ENCODE assay signal across 19 cellular contexts in the genomic region with DNA sequence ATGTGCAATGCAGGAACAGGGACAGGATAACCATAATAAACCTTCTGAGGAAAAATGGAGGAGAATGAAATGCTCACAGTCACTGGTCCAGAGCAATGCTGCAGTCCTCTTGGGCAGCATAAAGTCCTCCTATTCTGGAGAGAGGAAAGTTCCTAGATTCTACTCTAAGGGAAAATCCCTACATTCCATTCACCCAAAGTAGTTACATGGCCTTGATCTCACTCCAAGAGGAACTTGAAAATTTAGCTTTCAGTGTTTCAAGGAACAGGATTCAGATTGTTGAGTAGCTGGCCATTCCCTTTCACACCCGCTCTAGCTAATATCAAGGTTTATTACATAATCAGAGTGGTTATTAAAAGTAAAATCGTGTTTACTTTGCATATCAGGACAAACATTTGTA.
A peak's percentile ranks its signal among the peaks of the same experiment; 100 is the strongest.
DNase-seq lines count a peak whose midpoint lies in the region; ATAC-seq and TF ChIP-seq lines count a peak whose summit lies in the region.
"Had no signal": no experiment of that assay in that cellular context is flagged by ENCODE, and none has a peak within 500 bp of the region (broad histone marks: within the 10 kb centered on the region; RNA-seq: fewer than 3 reads in every experiment).

No MANE protein-coding gene starts in this region.

- no peaks in the 10 kb centered on the region for H3K27me3 Mint-ChIP-seq in GM23338 (ENCODE audit: insufficient read depth, low read depth, poor library complexity)
- H3K27me3 Mint-ChIP-seq: CD4-positive, alpha-beta T cell had no signal

- no peaks in the 10 kb centered on the region for H4K20me1 ChIP-seq in GM23338 (replicated peaks; ENCODE audit: insufficient read depth)

- no peaks in the 10 kb centered on the region for H3K9me2 ChIP-seq in GM23338 (ENCODE audit: insufficient read depth)

- no peaks in the 10 kb centered on the region for H3F3A ChIP-seq in GM23338 (replicated peaks; ENCODE audit: low read depth)

- H3K4me3 Mint-ChIP-seq in GM23338, result no peak overlapping the region
- H3K4me3 Mint-ChIP-seq: CD4-positive, alpha-beta T cell had no signal

- H3K36me3 Mint-ChIP-seq in GM23338 (ENCODE audit: low read depth), result no peaks in the 10 kb centered on the region

- H3K27ac ChIP-seq in GM23338 (ENCODE audit: low read depth), result no peak overlapping the region
- H3K27ac ChIP-seq in left lung, result no peak overlapping the region
- no peak overlapping the region for H3K27ac ChIP-seq in ovary
- H3K27ac ChIP-seq: GM23248, HL-60 had no signal

- 4 to 18% (median 11%) methylated on average over 2 of the region's 2 CpGs for WGBS in ovary, 3 donors

- TF ChIP-seq CTCF in GM23338 (conservative IDR thresholded peaks at IDR 0.05; ENCODE audit: low read depth in 2 of 2) (no peak), choroid plexus epithelial cell (conservative IDR thresholded peaks at IDR 0.05; ENCODE audit: low read depth, low read length) (no peak), left lung (IDR thresholded peaks at IDR 0.05) (no peak), ovary (IDR thresholded peaks at IDR 0.05) (no peak)

- TF ChIP-seq POLR2A in ovary (IDR thresholded peaks at IDR 0.05), result no peak

- TF ChIP-seq EP300 in ovary (IDR thresholded peaks at IDR 0.05), result no peak

- no peak overlapping the region for H3K27ac Mint-ChIP-seq in GM23338
- H3K27ac Mint-ChIP-seq: CD4-positive, alpha-beta T cell had no signal

- no peak overlapping the region for H3K4me2 ChIP-seq in GM23338

- peaks cover 4% of the 10 kb centered on the region; the same call in 2 of the 3 replicates for H3K4me1 Mint-ChIP-seq in GM23338

- no peaks in the 10 kb centered on the region for H3K79me2 ChIP-seq in GM23338 (replicated peaks; ENCODE audit: insufficient read depth)

- H3K9me3 Mint-ChIP-seq in GM23338, result no peaks in the 10 kb centered on the region

- H3K9me3 ChIP-seq in left lung, result no peaks in the 10 kb centered on the region
- no peaks in the 10 kb centered on the region for H3K9me3 ChIP-seq in ovary
- H3K9me3 ChIP-seq: BE2C, Caco-2 had no signal

- H2AFZ ChIP-seq in GM23338, result no peak overlapping the region
- H2AFZ ChIP-seq: GM23248 had no signal

- H3K36me3 ChIP-seq in GM23338 (ENCODE audit: insufficient read depth), result no peaks in the 10 kb centered on the region
- H3K36me3 ChIP-seq in left lung, result no peaks in the 10 kb centered on the region
- no peaks in the 10 kb centered on the region for H3K36me3 ChIP-seq in ovary
- H3K36me3 ChIP-seq: BE2C had no signal

- no peaks in the 10 kb centered on the region for H3K4me1 ChIP-seq in GM23338 (ENCODE audit: insufficient read depth)
- no peaks in the 10 kb centered on the region for H3K4me1 ChIP-seq in left lung
- H3K4me1 ChIP-seq in ovary (ENCODE audit: insufficient read depth), result peaks cover 3% of the 10 kb centered on the region
- H3K4me1 ChIP-seq: BE2C, Caco-2 had no signal

- ATAC-seq in GM23338 (no peak), left lung (peak; percentile 68), GM21381 (IDR thresholded peaks at IDR 0.05; ENCODE audit: unreplicated experiment) (no peak)
- ATAC-seq: HCT116, PC-3 had no signal

- intact Hi-C loops in left lung (cut with DNase I), result no loop called here
- intact Hi-C loops in ovary (cut with DNase I), result no loop called here

- H3K4me3 ChIP-seq in GM23338 (no peak overlapping the region), choroid plexus epithelial cell (ENCODE audit: low read depth, low read length) (no peak overlapping the region), left lung (no peak overlapping the region), ovary (no peak overlapping the region)
- H3K4me3 ChIP-seq: GM23248 had no signal

- no peaks in the 10 kb centered on the region for H3K27me3 ChIP-seq in GM23338 (ENCODE audit: insufficient read depth)
- H3K27me3 ChIP-seq in left lung, result no peaks in the 10 kb centered on the region
- no peaks in the 10 kb centered on the region for H3K27me3 ChIP-seq in ovary
- H3K27me3 ChIP-seq: BE2C had no signal

- DNase-seq in GM23338 (ENCODE audit: low spot score) (peak; percentile 4), choroid plexus epithelial cell (ENCODE audit: low read depth) (peak; percentile 13), left lung (no peak), NCI-H2196 treated with DMSO at 0.1 percent for 48 hours (lab: John Stamatoyannopoulos, UW; ENCODE audit: unreplicated experiment) (no peak), ovary (no peak)
- no peak for DNase-seq in activated CD4-positive, alpha-beta T cell treated with anti-CD3 and anti-CD28 coated beads, Interleukin-2, amount 50 U/mL, for 4 hours
- DNase-seq: BE2C; Caco-2; CD4-positive, alpha-beta T cell; DMS153; GM23248; NCI-H1092; NCI-H1436 treated with DMSO at 0.1 percent for 48 hours; NCI-H2029 treated with DMSO at 0.1 percent for 48 hours; NCI-H774; PC-3 had no signal

TF ChIP-seq in GM23338, 12 proteins besides CTCF, POLR2A, EP300 and RAD21:
- TF ChIP-seq, protein P1, sequence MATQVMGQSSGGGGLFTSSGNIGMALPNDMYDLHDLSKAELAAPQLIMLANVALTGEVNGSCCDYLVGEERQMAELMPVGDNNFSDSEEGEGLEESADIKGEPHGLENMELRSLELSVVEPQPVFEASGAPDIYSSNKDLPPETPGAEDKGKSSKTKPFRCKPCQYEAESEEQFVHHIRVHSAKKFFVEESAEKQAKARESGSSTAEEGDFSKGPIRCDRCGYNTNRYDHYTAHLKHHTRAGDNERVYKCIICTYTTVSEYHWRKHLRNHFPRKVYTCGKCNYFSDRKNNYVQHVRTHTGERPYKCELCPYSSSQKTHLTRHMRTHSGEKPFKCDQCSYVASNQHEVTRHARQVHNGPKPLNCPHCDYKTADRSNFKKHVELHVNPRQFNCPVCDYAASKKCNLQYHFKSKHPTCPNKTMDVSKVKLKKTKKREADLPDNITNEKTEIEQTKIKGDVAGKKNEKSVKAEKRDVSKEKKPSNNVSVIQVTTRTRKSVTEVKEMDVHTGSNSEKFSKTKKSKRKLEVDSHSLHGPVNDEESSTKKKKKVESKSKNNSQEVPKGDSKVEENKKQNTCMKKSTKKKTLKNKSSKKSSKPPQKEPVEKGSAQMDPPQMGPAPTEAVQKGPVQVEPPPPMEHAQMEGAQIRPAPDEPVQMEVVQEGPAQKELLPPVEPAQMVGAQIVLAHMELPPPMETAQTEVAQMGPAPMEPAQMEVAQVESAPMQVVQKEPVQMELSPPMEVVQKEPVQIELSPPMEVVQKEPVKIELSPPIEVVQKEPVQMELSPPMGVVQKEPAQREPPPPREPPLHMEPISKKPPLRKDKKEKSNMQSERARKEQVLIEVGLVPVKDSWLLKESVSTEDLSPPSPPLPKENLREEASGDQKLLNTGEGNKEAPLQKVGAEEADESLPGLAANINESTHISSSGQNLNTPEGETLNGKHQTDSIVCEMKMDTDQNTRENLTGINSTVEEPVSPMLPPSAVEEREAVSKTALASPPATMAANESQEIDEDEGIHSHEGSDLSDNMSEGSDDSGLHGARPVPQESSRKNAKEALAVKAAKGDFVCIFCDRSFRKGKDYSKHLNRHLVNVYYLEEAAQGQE (IDR thresholded peaks at IDR 0.05; ENCODE audit: unreplicated experiment), result no peak
- no peak for TF ChIP-seq JUNB (IDR thresholded peaks at IDR 0.05; ENCODE audit: unreplicated experiment)

Comparison
In these comparisons a context has a peak if more than half of its experiments do, and no peak if none do; other contexts are left out.
1. DNase-seq: peak in GM23338 (single experiment) and choroid plexus epithelial cell (single experiment); none in left lung (0 of 2), NCI-H2196 treated with DMSO at 0.1 percent for 48 hours (single experiment), activated CD4-positive, alpha-beta T cell treated with anti-CD3 and anti-CD28 coated beads, Interleukin-2, amount 50 U/mL, for 4 hours (0 of 2) and ovary (0 of 5).